In the genomic region with DNA sequence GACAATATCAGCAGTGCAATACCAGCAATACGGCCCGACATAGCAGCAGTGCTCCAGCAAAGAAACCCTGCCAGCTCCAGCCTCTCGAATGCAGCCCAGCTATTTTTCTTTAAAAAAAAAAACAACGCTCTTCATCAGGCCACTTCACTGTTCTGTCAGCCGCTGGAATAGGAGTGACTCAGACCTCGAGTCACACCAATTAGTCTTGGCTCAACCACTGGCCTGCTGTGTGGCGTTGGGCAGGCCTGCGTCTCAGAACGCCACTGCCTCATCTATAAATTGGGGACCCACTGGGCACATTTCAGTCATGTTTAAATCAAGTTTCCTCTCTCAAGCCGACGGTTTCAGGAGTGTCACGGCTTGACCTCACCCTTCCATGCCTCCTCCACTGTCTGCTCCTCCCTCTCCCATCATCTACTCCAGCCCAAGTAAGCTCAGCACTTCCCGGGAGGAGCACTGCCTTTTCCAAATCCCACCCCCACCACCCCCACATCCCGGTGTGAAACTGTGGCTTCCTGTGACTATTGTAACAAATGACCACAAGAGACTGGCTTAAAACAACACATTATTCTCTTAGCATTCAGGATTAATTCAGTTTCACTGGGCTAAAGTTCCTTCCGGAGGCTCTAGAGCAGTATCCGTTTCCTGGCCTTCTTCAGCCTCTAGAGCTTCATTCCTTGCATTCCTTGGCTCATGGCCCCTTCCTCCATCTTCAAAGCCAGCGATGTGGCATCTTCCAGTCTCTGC, we compare ENCODE assay signal across 9 cellular contexts.
DNase-seq lines count a peak whose midpoint lies in the region; ATAC-seq and TF ChIP-seq lines count a peak whose summit lies in the region.
"Had no signal": no experiment of that assay in that cellular context is flagged by ENCODE, and none has a peak within 500 bp of the region (broad histone marks: within the 10 kb centered on the region; RNA-seq: fewer than 3 reads in every experiment).

No MANE protein-coding gene starts in this region.

- TF ChIP-seq CTCF in fibroblast of lung (conservative IDR thresholded peaks at IDR 0.05 in 1 of 2, IDR thresholded peaks at IDR 0.05 in 1 of 2; ENCODE audit: low read depth in 1 of 2, low read length in 2 of 2) (no peak), progenitor cell of endocrine pancreas (IDR thresholded peaks at IDR 0.05; ENCODE audit: unreplicated experiment) (no peak), GM10248 (IDR thresholded peaks at IDR 0.05; ENCODE audit: control extremely low read depth, extremely low read depth, low read depth, missing control alignments) (no peak)

- H3K27ac Mint-ChIP-seq in progenitor cell of endocrine pancreas, result peak overlapping the region; percentile 29
- H3K27ac Mint-ChIP-seq in activated T-helper 2 cell treated with anti-CD3 and anti-CD28 coated beads, Interferon-gamma antibody, Interleukin-2, Interleukin-4, amounts not matched to agents 10 μg/mL and 5 μg/mL and 100 μg/mL, durations not matched to agents 14 hours and 24 hours and 36 hours, result no peak overlapping the region

- ATAC-seq in GM21360 (IDR thresholded peaks at IDR 0.05; ENCODE audit: unreplicated experiment), result no peak
- no peak for ATAC-seq in HG02759 (IDR thresholded peaks at IDR 0.05; ENCODE audit: unreplicated experiment)

- H3K4me1 ChIP-seq in fibroblast of lung (ENCODE audit: control insufficient read depth, extremely low read depth, insufficient read depth, low read length), result peaks cover 16% of the 10 kb centered on the region

- no peaks in the 10 kb centered on the region for H3K36me3 ChIP-seq in fibroblast of lung (ENCODE audit: control insufficient read depth, insufficient read depth, low read length)

- H3K79me2 ChIP-seq in fibroblast of lung (ENCODE audit: control insufficient read depth, insufficient read depth, low read length), result no peaks in the 10 kb centered on the region

- intact Hi-C loops in activated T-helper 2 cell treated with anti-CD3 and anti-CD28 coated beads, Interferon-gamma antibody, Interleukin-2, Interleukin-4, amounts not matched to agents 10 μg/mL and 5 μg/mL and 100 μg/mL, durations not matched to agents 14 hours and 24 hours and 36 hours (cut with micrococcal nuclease), result no loop called here

- peak overlapping the region; percentile 69 for H3K27ac ChIP-seq in fibroblast of lung (ENCODE audit: insufficient read depth, low read length)

- peaks cover 6% of the 10 kb centered on the region for H3K4me1 Mint-ChIP-seq in progenitor cell of endocrine pancreas (ENCODE audit: low read depth)
- H3K4me1 Mint-ChIP-seq in activated T-helper 2 cell treated with anti-CD3 and anti-CD28 coated beads, Interferon-gamma antibody, Interleukin-2, Interleukin-4, amounts not matched to agents 10 μg/mL and 5 μg/mL and 100 μg/mL, durations not matched to agents 14 hours and 24 hours and 36 hours (ENCODE audit: low read depth), result peaks cover 29% of the 10 kb centered on the region

- H4K20me1 ChIP-seq in fibroblast of lung (ENCODE audit: control insufficient read depth, extremely low read depth, insufficient read depth, low read length), result no peaks in the 10 kb centered on the region

- H3K9me3 Mint-ChIP-seq in progenitor cell of endocrine pancreas (ENCODE audit: low read depth), result peaks cover 6% of the 10 kb centered on the region
- H3K9me3 Mint-ChIP-seq in activated T-helper 2 cell treated with anti-CD3 and anti-CD28 coated beads, Interferon-gamma antibody, Interleukin-2, Interleukin-4, amounts not matched to agents 10 μg/mL and 5 μg/mL and 100 μg/mL, durations not matched to agents 14 hours and 24 hours and 36 hours, result no peaks in the 10 kb centered on the region

- CTCF ChIA-PET in GM10248 (lab: Yijun Ruan, JAX), result interaction anchor here (1.2 to 5.8 kb wide), 2 partner anchors 14 to 93 kb away, joined by 3 to 26 read pairs; no protein-coding TSS in a partner anchor

- H3K27me3 Mint-ChIP-seq in progenitor cell of endocrine pancreas, result peaks cover 15% of the 10 kb centered on the region
- H3K27me3 Mint-ChIP-seq in activated T-helper 2 cell treated with anti-CD3 and anti-CD28 coated beads, Interferon-gamma antibody, Interleukin-2, Interleukin-4, amounts not matched to agents 10 μg/mL and 5 μg/mL and 100 μg/mL, durations not matched to agents 14 hours and 24 hours and 36 hours (ENCODE audit: low read depth), result peaks cover 26% of the 10 kb centered on the region

- H3K9me3 ChIP-seq in fibroblast of lung (ENCODE audit: control insufficient read depth, insufficient read depth, low read depth, low read length), result no peaks in the 10 kb centered on the region

- H3K9ac ChIP-seq in fibroblast of lung (ENCODE audit: insufficient read depth, low read length), result no peak overlapping the region

- DNase-seq in DMS79 (lab: John Stamatoyannopoulos, UW), result peak; percentile 63
- DNase-seq in RKO (ENCODE audit: low spot score), result peak; percentile 92
- peak; percentile 81 to 91 for DNase-seq in fibroblast of lung (ENCODE audit: low read depth in 2 of 2)
- DNase-seq in progenitor cell of endocrine pancreas (ENCODE audit: low spot score, unreplicated experiment), result no peak
- no peak for DNase-seq in activated T-helper 2 cell treated with anti-CD3 and anti-CD28 coated beads, Interferon-gamma antibody, Interleukin-2, Interleukin-4, amounts not matched to agents 10 μg/mL and 5 μg/mL and 100 μg/mL, durations not matched to agents 14 hours and 24 hours and 36 hours (ENCODE audit: low spot score)
- DNase-seq in GM10248 (ENCODE audit: extremely low spot score), result no peak
- DNase-seq: activated CD4-positive, alpha-beta T cell treated with anti-CD3 and anti-CD28 coated beads, Interleukin-2, amount 50 U/mL, for 4 hours had no signal

- H3K4me3 ChIP-seq in fibroblast of lung (replicated peaks in 1 of 4; ENCODE audit: control extremely low read depth in 1 of 4, insufficient read depth in 1 of 4, low read depth in 3 of 4, low read length in 4 of 4), result no peak overlapping the region

- POLR2A ChIA-PET in GM10248 (lab: Yijun Ruan, JAX), result no interaction called here

- H3K27me3 ChIP-seq in fibroblast of lung (ENCODE audit: control insufficient read depth, insufficient read depth, low read length), result no peaks in the 10 kb centered on the region

- peak overlapping the region; percentile 40 for H3K4me2 ChIP-seq in fibroblast of lung (ENCODE audit: extremely low read depth, insufficient read depth, low read length)

- H2AFZ ChIP-seq in fibroblast of lung (ENCODE audit: low read length), result peak overlapping the region; percentile 87

- H3K4me3 Mint-ChIP-seq in progenitor cell of endocrine pancreas (ENCODE audit: low read depth), result no peak overlapping the region
- no peak overlapping the region for H3K4me3 Mint-ChIP-seq in activated T-helper 2 cell treated with anti-CD3 and anti-CD28 coated beads, Interferon-gamma antibody, Interleukin-2, Interleukin-4, amounts not matched to agents 10 μg/mL and 5 μg/mL and 100 μg/mL, durations not matched to agents 14 hours and 24 hours and 36 hours (ENCODE audit: low read depth)

- H3K36me3 Mint-ChIP-seq in progenitor cell of endocrine pancreas (ENCODE audit: insufficient read depth), result peaks cover 2% of the 10 kb centered on the region
- no peaks in the 10 kb centered on the region for H3K36me3 Mint-ChIP-seq in activated T-helper 2 cell treated with anti-CD3 and anti-CD28 coated beads, Interferon-gamma antibody, Interleukin-2, Interleukin-4, amounts not matched to agents 10 μg/mL and 5 μg/mL and 100 μg/mL, durations not matched to agents 14 hours and 24 hours and 36 hours (ENCODE audit: low read depth)

Comparison
In these comparisons a context has a peak if more than half of its experiments do, and no peak if none do; other contexts are left out.
1. DNase-seq: peak in DMS79 (single experiment), RKO (single experiment) and fibroblast of lung (2 of 2); none in progenitor cell of endocrine pancreas (single experiment), activated T-helper 2 cell treated with anti-CD3 and anti-CD28 coated beads, Interferon-gamma antibody, Interleukin-2, Interleukin-4, amounts not matched to agents 10 μg/mL and 5 μg/mL and 100 μg/mL, durations not matched to agents 14 hours and 24 hours and 36 hours (single experiment) and GM10248 (single experiment).